In the genomic region with DNA sequence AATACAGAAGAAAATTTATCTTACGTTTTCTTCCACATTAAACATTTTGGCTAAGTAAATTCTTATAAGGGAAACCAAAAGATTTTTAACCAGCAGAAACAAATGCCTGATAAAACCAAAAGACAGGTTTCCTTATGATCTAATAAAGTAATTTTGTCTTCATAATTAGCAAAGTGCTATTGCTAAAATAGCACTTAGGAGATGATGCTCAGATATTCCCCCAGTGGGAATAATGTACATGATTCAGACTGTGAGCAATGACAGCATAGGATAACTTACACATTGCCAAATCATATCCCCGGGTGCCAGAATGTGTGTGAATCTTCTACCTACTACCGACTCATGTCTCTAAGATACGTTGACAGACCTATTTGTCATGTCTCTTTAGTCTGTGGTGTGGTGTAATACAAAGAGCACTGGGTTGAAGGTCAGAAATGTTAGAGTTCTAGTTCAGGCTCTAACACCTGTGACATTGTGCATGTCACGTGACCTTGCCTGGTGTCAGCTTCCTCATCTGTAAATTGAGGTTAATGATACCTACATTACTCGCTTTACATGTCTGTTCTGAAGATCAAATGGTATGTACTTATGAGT, we compare ENCODE assay signal across 16 cellular contexts. TPM values are rescaled to one million over a fixed set of nuclear protein-coding genes. Genes with fewer than 3 reads are reported as not detected.
DNase-seq lines count a peak whose midpoint lies in the region; TF ChIP-seq lines count a peak whose summit lies in the region.
"Had no signal": no experiment of that assay in that cellular context is flagged by ENCODE, and none has a peak within 500 bp of the region (broad histone marks: within the 10 kb centered on the region; RNA-seq: fewer than 3 reads in every experiment).

No MANE protein-coding gene starts in this region.

- no peak for TF ChIP-seq EP300 in SK-N-SH (IDR thresholded peaks at IDR 0.05; ENCODE audit: borderline replicate concordance in 1 of 2, low read depth in 1 of 2, low read length in 1 of 2)

- H2AFZ ChIP-seq in SK-N-SH (ENCODE audit: low read depth), result no peak overlapping the region
- no peak overlapping the region for H2AFZ ChIP-seq in H9 (ENCODE audit: low read length)

- H3K27ac Mint-ChIP-seq in H9, result no peak overlapping the region
- H3K27ac Mint-ChIP-seq: brain; CD4-positive, alpha-beta T cell; progenitor cell of endocrine pancreas had no signal

- CTCF ChIA-PET in SK-N-SH (lab: Yijun Ruan, JAX), result no interaction called here

- H2BK120ac ChIP-seq in H9 (ENCODE audit: low read depth, low read length, poor library complexity, severe bottlenecking), result no peak overlapping the region

- no peak overlapping the region for H3K23ac ChIP-seq in H9 (ENCODE audit: insufficient read length, low read depth, low read length)

- H2BK20ac ChIP-seq in H9 (ENCODE audit: low read depth, low read length, poor library complexity, severe bottlenecking), result no peak overlapping the region

- no peak overlapping the region for H3K56ac ChIP-seq in H9 (ENCODE audit: insufficient read length, low read depth, low read length)

- TF ChIP-seq CTCF in SK-N-SH (IDR thresholded peaks at IDR 0.05), result no peak
- no peak for TF ChIP-seq CTCF in H9 (conservative IDR thresholded peaks at IDR 0.05)
- TF ChIP-seq CTCF in GM13976 (IDR thresholded peaks at IDR 0.05; ENCODE audit: borderline replicate concordance, control extremely low read depth, extremely low read depth, insufficient read depth, missing control alignments), result no peak

- H3K79me2 ChIP-seq in SK-N-SH (ENCODE audit: insufficient read depth) (no peaks in the 10 kb centered on the region), H9 (ENCODE audit: insufficient read depth, low read length) (no peaks in the 10 kb centered on the region)

- H4K20me1 ChIP-seq in SK-N-SH (ENCODE audit: insufficient read depth) (no peaks in the 10 kb centered on the region), H9 (ENCODE audit: control insufficient read depth, insufficient read depth, insufficient read length) (no peaks in the 10 kb centered on the region)

- no peak overlapping the region for H3K14ac ChIP-seq in H9 (ENCODE audit: insufficient read depth, low read length)

- H4K5ac ChIP-seq in H9 (ENCODE audit: insufficient read length, low read depth, low read length), result no peak overlapping the region

- no peak overlapping the region for H3K4me3 ChIP-seq in SK-N-SH (ENCODE audit: low read depth in 2 of 2, low read length in 1 of 2)
- H3K4me3 ChIP-seq: stomach had no signal

- no peaks in the 10 kb centered on the region for H3K23me2 ChIP-seq in H9 (ENCODE audit: insufficient read length, low read depth, low read length, poor library complexity, severe bottlenecking)

- no peaks in the 10 kb centered on the region for H3K36me3 ChIP-seq in SK-N-SH (replicated peaks in 1 of 2; ENCODE audit: control insufficient read depth in 1 of 2, insufficient read depth in 2 of 2, low read length in 1 of 2)
- H3K36me3 ChIP-seq: stomach had no signal

- H3K27me3 ChIP-seq in SK-N-SH (ENCODE audit: insufficient read depth), result no peaks in the 10 kb centered on the region
- no peaks in the 10 kb centered on the region for H3K27me3 ChIP-seq in H9 (ENCODE audit: insufficient read depth, low read length)
- H3K27me3 ChIP-seq: stomach had no signal

- H3K36me3 Mint-ChIP-seq in H9 (ENCODE audit: insufficient read depth in 1 of 3, low read depth in 3 of 3), result no peaks in the 10 kb centered on the region
- H3K36me3 Mint-ChIP-seq: brain had no signal

- H2BK5ac ChIP-seq in H9 (ENCODE audit: insufficient read length, low read length), result no peak overlapping the region

- no peak overlapping the region for H4K91ac ChIP-seq in H9 (ENCODE audit: insufficient read length, low read depth, low read length)

- H3T11ph ChIP-seq in H9 (ENCODE audit: low read length), result no peak overlapping the region

- 59% methylated on average over 6 of the region's 6 CpGs for WGBS in SK-N-SH (ENCODE audit: low lambda C conversion rate)
- no CpG with 5 or more reads among the region's 6 CpGs for WGBS in H9 (ENCODE audit: extremely low coverage, insufficient read length, low lambda C conversion rate)

- no peak overlapping the region for H3K18ac ChIP-seq in H9 (ENCODE audit: insufficient read length, low read depth, low read length)

- no peak overlapping the region for H3K9ac ChIP-seq in SK-N-SH
- H3K9ac ChIP-seq in H9 (ENCODE audit: extremely low read depth, insufficient read length, low read length), result no peak overlapping the region

- peak; percentile 14 for DNase-seq in CD1c-positive myeloid dendritic cell (ENCODE audit: extremely low spot score)
- DNase-seq in HT1080 (ENCODE audit: low read depth), result peak; percentile 68
- peak; percentile 40 for DNase-seq in SK-N-SH
- peak; percentile 39 for DNase-seq in iris pigment epithelial cell (ENCODE audit: low read depth)
- no peak for DNase-seq in NCI-H526 (lab: John Stamatoyannopoulos, UW)
- no peak for DNase-seq in H9
- DNase-seq in GM13976 (ENCODE audit: low spot score), result no peak
- DNase-seq in effector CD4-positive, alpha-beta T cell, result no peak
- DNase-seq: activated T-cell treated with anti-CD3 and anti-CD28 coated beads, Interleukin-2, amount 50 U/mL, for 48 hours; CD4-positive, alpha-beta T cell; NCI-H2227 treated with DMSO at 0.1 percent for 48 hours; SHP77; stimulated activated CD4-positive, alpha-beta T cell treated with anti-CD3 and anti-CD28 coated beads, Interleukin-2, amount 100 ng/mL, for 48 hours; stomach had no signal

- no peaks in the 10 kb centered on the region for H3K4me1 Mint-ChIP-seq in H9
- H3K4me1 Mint-ChIP-seq: brain had no signal

- no peak overlapping the region for H2AK5ac ChIP-seq in H9 (ENCODE audit: insufficient read length, low read length)

- H3K4me1 ChIP-seq in SK-N-SH (ENCODE audit: control insufficient read depth in 1 of 2, insufficient read depth in 2 of 2, low read depth in 1 of 2, low read length in 1 of 2), result peaks cover 3 to 4% of the 10 kb centered on the region in 2 experiments; a peak in 2 of 4 replicates
- no peaks in the 10 kb centered on the region for H3K4me1 ChIP-seq in H9 (ENCODE audit: insufficient read depth, low read length)
- H3K4me1 ChIP-seq: stomach had no signal

- no peak overlapping the region for H3K4ac ChIP-seq in H9 (ENCODE audit: low read depth, low read length)

- POLR2A ChIA-PET in SK-N-SH (lab: Yijun Ruan, JAX), result no interaction called here

- no peak overlapping the region for H4K8ac ChIP-seq in H9 (replicated peaks; ENCODE audit: insufficient read length, low read depth, low read length)

- no peaks in the 10 kb centered on the region for H3K9me3 ChIP-seq in SK-N-SH
- H3K9me3 ChIP-seq in H9 (ENCODE audit: control insufficient read depth, low read depth, low read length), result no peaks in the 10 kb centered on the region
- H3K9me3 ChIP-seq: stomach had no signal

- H3K27ac ChIP-seq in SK-N-SH (ENCODE audit: low read depth in 2 of 2, low read length in 1 of 2) (no peak overlapping the region), H9 (ENCODE audit: insufficient read length, low read depth, low read length) (no peak overlapping the region)
- H3K27ac ChIP-seq: stomach had no signal

- in situ Hi-C loops in GM13976 (cut with MboI; ENCODE audit: low sequenced_read_pairs, unreplicated experiment), result no loop called here

- H3K9me3 Mint-ChIP-seq in H9, result no peaks in the 10 kb centered on the region; a peak in 1 of 5 replicates
- H3K9me3 Mint-ChIP-seq: brain; CD4-positive, alpha-beta T cell had no signal

- no peak overlapping the region for H2BK15ac ChIP-seq in H9 (ENCODE audit: low read depth, low read length)

- H3K9me2 ChIP-seq in SK-N-SH, result no peaks in the 10 kb centered on the region

- H3K27me3 Mint-ChIP-seq in H9 (ENCODE audit: low read depth), result no peaks in the 10 kb centered on the region; the same call in 1 of the 2 replicates
- H3K27me3 Mint-ChIP-seq: brain, progenitor cell of endocrine pancreas had no signal

- no peaks in the 10 kb centered on the region for H3K79me1 ChIP-seq in H9 (ENCODE audit: insufficient read depth, low read depth, low read length, poor library complexity, severe bottlenecking)

- H3K4me2 ChIP-seq in SK-N-SH (no peak overlapping the region), H9 (ENCODE audit: insufficient read depth, insufficient read length, low read length) (no peak overlapping the region)

- no peak overlapping the region for H3K4me3 Mint-ChIP-seq in H9
- H3K4me3 Mint-ChIP-seq: brain; CD4-positive, alpha-beta T cell had no signal

- no peak for TF ChIP-seq RAD21 in SK-N-SH (IDR thresholded peaks at IDR 0.05; ENCODE audit: low read length)

- H2BK12ac ChIP-seq in H9 (ENCODE audit: insufficient read length, low read depth, low read length), result no peak overlapping the region

- H3F3A ChIP-seq in SK-N-SH (replicated peaks; ENCODE audit: insufficient read depth), result peaks cover 21% of the 10 kb centered on the region

TF ChIP-seq in SK-N-SH, 30 proteins besides CTCF, POLR2A, EP300 and RAD21:
- TF ChIP-seq IRF3 (IDR thresholded peaks at IDR 0.05; ENCODE audit: low read depth, low read length), result no peak
- TF ChIP-seq, protein P1, sequence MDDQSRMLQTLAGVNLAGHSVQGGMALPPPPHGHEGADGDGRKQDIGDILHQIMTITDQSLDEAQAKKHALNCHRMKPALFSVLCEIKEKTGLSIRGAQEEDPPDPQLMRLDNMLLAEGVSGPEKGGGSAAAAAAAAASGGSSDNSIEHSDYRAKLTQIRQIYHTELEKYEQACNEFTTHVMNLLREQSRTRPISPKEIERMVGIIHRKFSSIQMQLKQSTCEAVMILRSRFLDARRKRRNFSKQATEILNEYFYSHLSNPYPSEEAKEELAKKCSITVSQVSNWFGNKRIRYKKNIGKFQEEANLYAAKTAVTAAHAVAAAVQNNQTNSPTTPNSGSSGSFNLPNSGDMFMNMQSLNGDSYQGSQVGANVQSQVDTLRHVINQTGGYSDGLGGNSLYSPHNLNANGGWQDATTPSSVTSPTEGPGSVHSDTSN (IDR thresholded peaks at IDR 0.05), result peak; percentile 45; the same call in 1 of the 2 replicates

RNA-seq across cellular contexts. Expression of gene PICALM, which starts 30.9 kb away (rescaled TPM):
- 92.3 and 164 TPM in 2 replicates for total RNA-seq in HT1080 (2014; rRNA removed; shearing (Covaris generic))
- 157 and 200 TPM in 2 replicates for polyA plus RNA-seq in HT1080 (2015; cell fraction: cytosol; rRNA removed)
- polyA plus RNA-seq in HT1080 (2015; cell fraction: nucleus; rRNA removed), result 301 and 318 TPM in 2 replicates
- 103 and 147 TPM in 2 replicates for polyA plus RNA-seq in SK-N-SH (2012; rRNA removed)
- 115 and 124 TPM in 2 replicates for polyA plus RNA-seq in SK-N-SH (2012; cell fraction: cytosol; rRNA removed)
- polyA plus RNA-seq in SK-N-SH (2012; cell fraction: nucleus; rRNA removed), result 63.0 and 149 TPM in 2 replicates
- 76.4 and 80.4 TPM in 2 replicates for total RNA-seq in H9 (2021)

Comparison
In these comparisons a context has a peak if more than half of its experiments do, and no peak if none do; other contexts are left out.
1. DNase-seq: peak in CD1c-positive myeloid dendritic cell (single experiment), HT1080 (single experiment), SK-N-SH (single experiment) and iris pigment epithelial cell (single experiment); none in NCI-H526 (0 of 2), H9 (single experiment), GM13976 (single experiment) and effector CD4-positive, alpha-beta T cell (single experiment).